Comparison of ENCODE assay signal across 15 cellular contexts in the genomic region with DNA sequence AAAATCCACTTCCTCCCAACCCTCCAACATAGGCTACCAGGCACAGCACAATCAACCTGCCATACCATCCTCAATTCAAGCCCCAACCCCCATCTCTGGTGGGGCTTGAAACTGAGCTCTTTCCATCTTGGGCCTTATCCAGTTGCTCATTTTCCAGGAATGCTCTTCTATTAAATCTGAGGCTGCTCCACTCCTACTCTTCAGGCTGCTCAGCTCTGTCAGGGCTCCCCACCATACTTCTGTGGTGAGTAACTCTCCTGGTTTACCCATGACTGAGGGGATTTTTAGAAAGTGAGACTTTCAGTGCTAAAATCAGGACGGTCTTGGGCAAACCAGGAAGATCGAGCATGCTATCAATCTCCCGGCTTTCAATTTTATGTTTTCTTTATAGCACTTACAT.
DNase-seq lines count a peak whose midpoint lies in the region; ATAC-seq and TF ChIP-seq lines count a peak whose summit lies in the region.
"Had no signal": no experiment of that assay in that cellular context is flagged by ENCODE, and none has a peak within 500 bp of the region (broad histone marks: within the 10 kb centered on the region; RNA-seq: fewer than 3 reads in every experiment).

No MANE protein-coding gene starts in this region.

- DNase-seq in AG08395 (ENCODE audit: low spot score) (peak; percentile 86), HS-27A (ENCODE audit: low read depth) (peak; percentile 42), astrocyte of the hippocampus (ENCODE audit: low read depth, low spot score) (peak; percentile 82), kidney glomerular epithelial cell (lab: John Stamatoyannopoulos, UW) (peak; percentile 8), HEK293T (ENCODE audit: extremely low spot score) (no peak), lower lobe of right lung (no peak)
- DNase-seq in effector memory CD8-positive, alpha-beta T cell, result no peak
- DNase-seq: activated CD4-positive, alpha-beta T cell treated with anti-CD3 and anti-CD28 coated beads for 36 hours; aorta; GDM1; stomach; T-helper 1 cell had no signal

- H3K9me3 ChIP-seq in lower lobe of right lung, result no peaks in the 10 kb centered on the region
- H3K9me3 ChIP-seq: BLaER1 treated with 17β-estradiol and CSF1 and Interleukin-3, amounts not matched to agents 10 nM and 100 nM; prostate gland; stomach had no signal

- no peaks in the 10 kb centered on the region for H3K36me3 ChIP-seq in lower lobe of right lung
- H3K36me3 ChIP-seq: BLaER1 treated with 17β-estradiol and CSF1 and Interleukin-3, amounts not matched to agents 10 nM and 100 nM; prostate gland; stomach had no signal

- H3K27me3 ChIP-seq in lower lobe of right lung (ENCODE audit: low read depth), result no peaks in the 10 kb centered on the region
- H3K27me3 ChIP-seq: BLaER1 treated with 17β-estradiol and CSF1 and Interleukin-3, amounts not matched to agents 10 nM and 100 nM; stomach had no signal

- H3K36me3 Mint-ChIP-seq in effector memory CD8-positive, alpha-beta T cell (ENCODE audit: insufficient read depth), result no peaks in the 10 kb centered on the region

- CTCF ChIA-PET in HEK293T (lab: Yijun Ruan, JAX), result no interaction called here

- H3K27me3 Mint-ChIP-seq in effector memory CD8-positive, alpha-beta T cell, result no peaks in the 10 kb centered on the region
- H3K27me3 Mint-ChIP-seq: activated CD4-positive, alpha-beta T cell treated with anti-CD3 and anti-CD28 coated beads for 36 hours had no signal

- H3K4me1 Mint-ChIP-seq in effector memory CD8-positive, alpha-beta T cell (ENCODE audit: low read depth in 2 of 2), result no peaks in the 10 kb centered on the region
- H3K4me1 Mint-ChIP-seq: activated CD4-positive, alpha-beta T cell treated with anti-CD3 and anti-CD28 coated beads for 36 hours had no signal

- no peak overlapping the region for H3K4me3 Mint-ChIP-seq in effector memory CD8-positive, alpha-beta T cell
- H3K4me3 Mint-ChIP-seq: activated CD4-positive, alpha-beta T cell treated with anti-CD3 and anti-CD28 coated beads for 36 hours had no signal

- POLR2A ChIA-PET in HEK293T (lab: Yijun Ruan, JAX), result no interaction called here

- intact Hi-C loops in lower lobe of right lung (cut with DNase I), result no loop called here

- ATAC-seq in effector memory CD8-positive, alpha-beta T cell (replicated peaks), result no peak
- ATAC-seq in lower lobe of right lung, result no peak
- ATAC-seq in HG03280 (IDR thresholded peaks at IDR 0.05; ENCODE audit: unreplicated experiment), result no peak
- ATAC-seq: activated CD4-positive, alpha-beta T cell treated with anti-CD3 and anti-CD28 coated beads for 36 hours had no signal

- H3K9me3 Mint-ChIP-seq in effector memory CD8-positive, alpha-beta T cell, result peaks cover 9 to 11% of the 10 kb centered on the region in 2 donors

- no peaks in the 10 kb centered on the region for H3K4me1 ChIP-seq in lower lobe of right lung
- H3K4me1 ChIP-seq: BLaER1 treated with 17β-estradiol and CSF1 and Interleukin-3, amounts not matched to agents 10 nM and 100 nM; prostate gland; stomach had no signal

- H3K27ac ChIP-seq in lower lobe of right lung, result no peak overlapping the region
- H3K27ac ChIP-seq: BLaER1 treated with 17β-estradiol and CSF1 and Interleukin-3, amounts not matched to agents 10 nM and 100 nM; prostate gland; stomach had no signal

- H3K4me3 ChIP-seq in lower lobe of right lung, result no peak overlapping the region
- H3K4me3 ChIP-seq: BLaER1 treated with 17β-estradiol and CSF1 and Interleukin-3, amounts not matched to agents 10 nM and 100 nM; prostate gland; stomach had no signal

- TF ChIP-seq CTCF in lower lobe of right lung (IDR thresholded peaks at IDR 0.05), result no peak

- no peak overlapping the region for H3K27ac Mint-ChIP-seq in effector memory CD8-positive, alpha-beta T cell
- H3K27ac Mint-ChIP-seq: activated CD4-positive, alpha-beta T cell treated with anti-CD3 and anti-CD28 coated beads for 36 hours had no signal

TF ChIP-seq in HEK293T, 16 proteins besides CTCF, POLR2A, EP300 and RAD21:
- TF ChIP-seq BHLHE40 (IDR thresholded peaks at IDR 0.05; ENCODE audit: borderline replicate concordance) (no peak), ARNT (IDR thresholded peaks at IDR 0.05) (no peak), ELF4 (IDR thresholded peaks at IDR 0.05) (no peak), SP1 (IDR thresholded peaks at IDR 0.05) (no peak), FOXA1 (IDR thresholded peaks at IDR 0.05) (no peak), L3MBTL2 (conservative IDR thresholded peaks at IDR 0.05) (no peak), CTBP1 (IDR thresholded peaks at IDR 0.05; ENCODE audit: borderline replicate concordance) (no peak), TARDBP (IDR thresholded peaks at IDR 0.05) (no peak), LEF1 (IDR thresholded peaks at IDR 0.05; ENCODE audit: borderline replicate concordance) (no peak), SUZ12 (IDR thresholded peaks at IDR 0.05) (no peak), FOXK2 (IDR thresholded peaks at IDR 0.05) (no peak), NFRKB (IDR thresholded peaks at IDR 0.05) (no peak)
- TF ChIP-seq, protein P1, sequence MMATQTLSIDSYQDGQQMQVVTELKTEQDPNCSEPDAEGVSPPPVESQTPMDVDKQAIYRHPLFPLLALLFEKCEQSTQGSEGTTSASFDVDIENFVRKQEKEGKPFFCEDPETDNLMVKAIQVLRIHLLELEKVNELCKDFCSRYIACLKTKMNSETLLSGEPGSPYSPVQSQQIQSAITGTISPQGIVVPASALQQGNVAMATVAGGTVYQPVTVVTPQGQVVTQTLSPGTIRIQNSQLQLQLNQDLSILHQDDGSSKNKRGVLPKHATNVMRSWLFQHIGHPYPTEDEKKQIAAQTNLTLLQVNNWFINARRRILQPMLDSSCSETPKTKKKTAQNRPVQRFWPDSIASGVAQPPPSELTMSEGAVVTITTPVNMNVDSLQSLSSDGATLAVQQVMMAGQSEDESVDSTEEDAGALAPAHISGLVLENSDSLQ (IDR thresholded peaks at IDR 0.05), result no peak
TF ChIP-seq in HEK293T: peak in this region for 0.

Comparison
In these comparisons a context has a peak if more than half of its experiments do, and no peak if none do; other contexts are left out.
1. DNase-seq: peak in AG08395 (single experiment), HS-27A (single experiment), astrocyte of the hippocampus (single experiment) and kidney glomerular epithelial cell (single experiment); none in effector memory CD8-positive, alpha-beta T cell (0 of 3), HEK293T (single experiment) and lower lobe of right lung (single experiment).